11 cellular contexts compared by ENCODE assay signal in the genomic region with DNA sequence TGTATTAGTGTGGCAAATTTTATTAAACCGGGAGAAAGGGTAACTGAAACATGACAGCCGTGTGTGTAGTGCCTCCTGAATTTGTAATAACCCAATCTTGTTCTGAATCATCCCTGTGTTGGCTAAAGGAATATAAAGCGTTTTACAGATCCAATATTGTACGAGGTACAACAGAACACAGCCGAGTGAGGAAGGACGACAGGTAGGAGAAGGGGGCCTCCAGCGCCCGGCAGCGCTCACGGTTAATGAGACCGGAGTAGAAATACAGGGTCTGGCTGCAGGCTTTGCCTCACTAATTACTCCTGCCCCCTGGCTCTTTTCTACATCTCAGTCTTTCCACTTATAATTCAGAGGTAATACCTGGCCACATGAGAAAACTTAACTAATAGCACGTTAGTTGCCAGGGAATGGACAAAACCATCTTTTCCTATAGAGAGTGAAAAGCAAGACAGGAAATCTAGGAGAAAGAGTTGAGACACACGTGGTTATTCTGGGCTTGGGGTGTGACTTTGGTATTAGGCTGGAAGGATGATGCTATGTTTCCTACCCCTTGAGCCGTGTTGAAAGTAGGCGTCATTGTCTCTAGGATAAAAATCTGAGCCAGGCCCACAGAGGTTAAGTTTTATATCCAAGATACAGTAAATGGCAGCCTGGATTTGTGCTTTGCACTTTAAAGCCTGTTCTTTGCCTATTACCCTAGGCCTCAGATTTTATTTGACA. TPM values are rescaled to one million over a fixed set of nuclear protein-coding genes. Genes with fewer than 3 reads are reported as not detected.
DNase-seq lines count a peak whose midpoint lies in the region; ATAC-seq, FAIRE-seq and TF ChIP-seq lines count a peak whose summit lies in the region.
"Had no signal": no experiment of that assay in that cellular context is flagged by ENCODE, and none has a peak within 500 bp of the region (broad histone marks: within the 10 kb centered on the region; RNA-seq: fewer than 3 reads in every experiment).

No MANE protein-coding gene starts in this region.

- FAIRE-seq in GM12892 (lab: Jason Lieb, UNC): peak; percentile 90

- no peak for TF ChIP-seq CTCF in epithelial cell of proximal tubule (conservative IDR thresholded peaks at IDR 0.05; ENCODE audit: low read depth, low read length)
- no peak for TF ChIP-seq CTCF in left lung (IDR thresholded peaks at IDR 0.05)

- H3K27ac ChIP-seq in left lung: no peak overlapping the region

- H3K4me3 ChIP-seq in NT2/D1 (ENCODE audit: insufficient read length, low read depth) (peak overlapping the region; percentile 58), epithelial cell of proximal tubule (ENCODE audit: low read depth, low read length) (peak overlapping the region; percentile 43), left lung (no peak overlapping the region)

- TF ChIP-seq POLR2A in GM12892 (IDR thresholded peaks at IDR 0.05; ENCODE audit: low read depth, low read length): no peak

- H3K9me3 ChIP-seq in NT2/D1 (ENCODE audit: insufficient read depth, low read length) (no peaks in the 10 kb centered on the region), left lung (no peaks in the 10 kb centered on the region)

- intact Hi-C loops in left lung (cut with DNase I): no loop called here

- ATAC-seq in left lung (no peak), HG03135 (IDR thresholded peaks at IDR 0.05; ENCODE audit: unreplicated experiment) (no peak)
- ATAC-seq: T-cell had no signal

- H3K9ac ChIP-seq in NT2/D1 (ENCODE audit: insufficient read length, low read depth): peak overlapping the region; percentile 67

- no peaks in the 10 kb centered on the region for H3K36me3 ChIP-seq in NT2/D1 (ENCODE audit: insufficient read depth, insufficient read length, low read length)
- H3K36me3 ChIP-seq in left lung: no peaks in the 10 kb centered on the region

- H3K4me1 ChIP-seq in NT2/D1 (ENCODE audit: insufficient read depth, insufficient read length): peaks cover 3% of the 10 kb centered on the region
- H3K4me1 ChIP-seq in left lung: peaks cover 8 to 16% of the 10 kb centered on the region in 2 donors

- H3K27me3 ChIP-seq in NT2/D1 (ENCODE audit: insufficient read depth, insufficient read length) (peaks cover 33% of the 10 kb centered on the region), left lung (peaks cover 25 to 60% of the 10 kb centered on the region in 2 donors)

- DNase-seq in GM12892 (ENCODE audit: insufficient read length) (no peak), NT2/D1 (ENCODE audit: low read depth, low spot score) (no peak), epithelial cell of proximal tubule (ENCODE audit: low read depth) (no peak), pons (ENCODE audit: low spot score) (peak; percentile 14), KG1 (lab: John Stamatoyannopoulos, UW) (no peak), left lung (no peak), medulla oblongata (ENCODE audit: extremely low spot score) (no peak)

RNA-seq across cellular contexts. Expression of a gene that starts 54.0 kb away (rescaled TPM):
- 0.45 TPM for polyA plus RNA-seq in GM12892 (2012; ENCODE audit: missing spikeins)
- total RNA-seq in epithelial cell of proximal tubule (0.06 and 0.07 TPM in 2 replicates), left lung (1 to 10 TPM in 1 of 2 donors, under 1 TPM in 1; 0.76 to 3.5 TPM)
- total RNA-seq: activated T-helper 2 cell treated with anti-CD3 and anti-CD28 coated beads, Interferon-gamma antibody, Interleukin-2, Interleukin-4, amounts not matched to agents 10 μg/mL and 5 μg/mL and 100 μg/mL, durations not matched to agents 14 hours and 24 hours and 36 hours; NCI-H460 had no signal

Comparison
In these comparisons a context has a peak if more than half of its experiments do, and no peak if none do; other contexts are left out.
1. H3K4me3 ChIP-seq: peak in NT2/D1 (single experiment) and epithelial cell of proximal tubule (single experiment); none in left lung (0 of 2).